1 cellular context compared by ENCODE assay signal in genomic region chr2:118010470-118010869, GRCh38.
TF ChIP-seq lines count a peak whose summit lies in the region.

No MANE protein-coding gene starts in this region.

TF ChIP-seq in IMR-90, 13 proteins besides CTCF, POLR2A, EP300 and RAD21 (continued from another document):
- no peak for TF ChIP-seq RFX5 (IDR thresholded peaks at IDR 0.05; ENCODE audit: low read depth, low read length)
- no peak for TF ChIP-seq FOS (IDR thresholded peaks at IDR 0.05; ENCODE audit: low read depth, low read length)
- TF ChIP-seq CHD1 (IDR thresholded peaks at IDR 0.05; ENCODE audit: low read depth, low read length) = no peak
- TF ChIP-seq MAZ (IDR thresholded peaks at IDR 0.05; ENCODE audit: borderline replicate concordance, low read depth, low read length) = no peak
